In genomic region chr16:24999856-25000447, GRCh38 we compare ENCODE assay signal across 12 cellular contexts. TPM values are rescaled to one million over a fixed set of nuclear protein-coding genes. Genes with fewer than 3 reads are reported as not detected.
DNase-seq lines count a peak whose midpoint lies in the region; ATAC-seq, FAIRE-seq and TF ChIP-seq lines count a peak whose summit lies in the region.
"Had no signal": no experiment of that assay in that cellular context is flagged by ENCODE, and none has a peak within 500 bp of the region (broad histone marks: within the 10 kb centered on the region; RNA-seq: fewer than 3 reads in every experiment).

No MANE protein-coding gene starts in this region.

- H3K23ac ChIP-seq in IMR-90 (ENCODE audit: low read depth, low read length), result peak overlapping the region; percentile 31

- no TSS peak for BruUV-seq in IMR-90 (replicated peaks; lab: Mats Ljungman, UMichigan)

- intact Hi-C loops in IMR-90 (cut with micrococcal nuclease), result no loop called here
- intact Hi-C loops in left colon (cut with DNase I, micrococcal nuclease), result no loop called here
- intact Hi-C loops in stomach (cut with DNase I; ENCODE audit: low total_unique reads), result no loop called here

- no peak overlapping the region for H4K91ac ChIP-seq in IMR-90 (ENCODE audit: insufficient read depth, low read depth, low read length)

- FAIRE-seq in H54 (lab: Jason Lieb, UNC), result no peak

- H3K9me3 ChIP-seq in IMR-90 (ENCODE audit: control insufficient read depth, insufficient read depth, low read length) (no peaks in the 10 kb centered on the region), stomach (no peaks in the 10 kb centered on the region)

- no peaks in the 10 kb centered on the region for H3K9me3 Mint-ChIP-seq in brain

- CTCF ChIA-PET in IMR-90 (lab: Yijun Ruan, JAX), result interaction anchor here (0.6 to 1.2 kb wide), 4 partner anchors 10 to 229 kb away, joined by 3 to 5 read pairs (median 4); partner anchors contain the start of gene ARHGAP17

- DNase-seq in IMR-90, result no peak
- DNase-seq in left colon, result no peak
- peak; percentile 34 for DNase-seq in stomach
- no peak for DNase-seq in NOMO-1 treated with dmso at 0.1 percent for 144 hours (lab: John Stamatoyannopoulos, UW; ENCODE audit: unreplicated experiment)
- DNase-seq in NCI-H82 treated with DMSO at 0.1 percent for 48 hours (lab: John Stamatoyannopoulos, UW; ENCODE audit: unreplicated experiment), result no peak
- no peak for DNase-seq in H54 (ENCODE audit: insufficient read length, low spot score)
- DNase-seq in OCI-M1 (lab: John Stamatoyannopoulos, UW), result no peak
- DNase-seq: activated CD4-positive, alpha-beta T cell treated with anti-CD3 and anti-CD28 coated beads, Interleukin-2, amount 50 U/mL, for 4 hours; activated gamma-delta T cell; COR-L47; T-helper 17 cell had no signal

- no peak overlapping the region for H3K56ac ChIP-seq in IMR-90 (ENCODE audit: extremely low read depth, insufficient read depth, low read length)

- dilution Hi-C loops in IMR-90 (cut with HindIII; ENCODE audit: low sequenced_read_pairs, unreplicated experiment), result no loop called here

- peak; percentile 25; the same call in 1 of the 2 replicates for ATAC-seq in IMR-90 (ENCODE audit: low read depth)
- ATAC-seq in left colon, result peak; percentile 34
- ATAC-seq: T-helper 17 cell had no signal

- H3K9me1 ChIP-seq in IMR-90 (ENCODE audit: insufficient read depth, low read length), result peaks cover 43% of the 10 kb centered on the region

- TF ChIP-seq CTCF in IMR-90 (conservative IDR thresholded peaks at IDR 0.05; ENCODE audit: low read depth, low read length) (no peak), brain (conservative IDR thresholded peaks at IDR 0.05) (no peak), stomach (IDR thresholded peaks at IDR 0.05) (no peak)

- no peak for TF ChIP-seq EP300 in stomach (IDR thresholded peaks at IDR 0.05)

- peaks cover 11 to 79% of the 10 kb centered on the region in 2 experiments; a peak in 3 of 4 replicates for H3K79me1 ChIP-seq in IMR-90 (ENCODE audit: low read depth in 1 of 2, low read length in 2 of 2)

- H2BK15ac ChIP-seq in IMR-90 (ENCODE audit: low read depth, low read length), result no peak overlapping the region

- H3K36me3 ChIP-seq in IMR-90 (ENCODE audit: control insufficient read depth, insufficient read depth, low read length), result peaks cover 4% of the 10 kb centered on the region
- peaks cover 0 to 8% (median 0%) of the 10 kb centered on the region in 4 donors for H3K36me3 ChIP-seq in stomach

- TF ChIP-seq POLR2A in IMR-90 (IDR thresholded peaks at IDR 0.05; ENCODE audit: low read depth, low read length), result no peak
- no peak for TF ChIP-seq POLR2A in stomach (IDR thresholded peaks at IDR 0.05)
- no peak for TF ChIP-seq POLR2A in H54 (IDR thresholded peaks at IDR 0.05; ENCODE audit: low read depth, low read length)

- peak overlapping the region; percentile 83 for H2AK5ac ChIP-seq in IMR-90 (ENCODE audit: low read depth, low read length)

- no peak overlapping the region for H2BK20ac ChIP-seq in IMR-90 (ENCODE audit: low read depth, low read length)

- H3K18ac ChIP-seq in IMR-90 (ENCODE audit: low read depth, low read length), result 0 out of 2 replicates have a peak overlapping the region, but pooled peaks have one; percentile 4

- peaks cover 21% of the 10 kb centered on the region for H3K4me1 Mint-ChIP-seq in brain

- H3K4me1 ChIP-seq in IMR-90 (ENCODE audit: control insufficient read depth, insufficient read depth, low read length) (peaks cover 16% of the 10 kb centered on the region), stomach (peaks cover 16 to 72% (median 42%) of the 10 kb centered on the region in 4 donors)

- no peak for TF ChIP-seq RAD21 in IMR-90 (IDR thresholded peaks at IDR 0.05; ENCODE audit: low read length)

- POLR2A ChIA-PET in IMR-90 (lab: Charles Lee; ENCODE audit: unreplicated experiment), result no interaction called here

- H3K14ac ChIP-seq in IMR-90 (replicated peaks; ENCODE audit: low read depth, low read length), result peak overlapping the region; percentile 48

- H2AFZ ChIP-seq in IMR-90 (replicated peaks; ENCODE audit: low read length, poor library complexity), result no peak overlapping the region

- in situ Hi-C loops in IMR-90 (cut with MboI; ENCODE audit: low sequenced_read_pairs), result no loop called here

- no peak overlapping the region for H3K4me3 Mint-ChIP-seq in brain
- H3K4me3 Mint-ChIP-seq: T-helper 17 cell had no signal

- no CpG with 5 or more reads among the region's 8 CpGs for WGBS in IMR-90 (ENCODE audit: extremely low coverage in 2 of 2, insufficient read length in 1 of 2), 2 experiments
- 23 to 39% (median 30%) methylated on average over 8 of the region's 8 CpGs for WGBS in stomach, 5 donors

- no peaks in the 10 kb centered on the region for H3K27me3 Mint-ChIP-seq in brain
- H3K27me3 Mint-ChIP-seq: T-helper 17 cell had no signal

- H3K9ac ChIP-seq in IMR-90 (ENCODE audit: low read depth, low read length), result no peak overlapping the region

- H3K36me3 Mint-ChIP-seq in brain, result peaks cover 21% of the 10 kb centered on the region

- peak overlapping the region; percentile 14 for H2BK5ac ChIP-seq in IMR-90 (ENCODE audit: low read depth, low read length, poor library complexity, severe bottlenecking)

- H3K4ac ChIP-seq in IMR-90 (ENCODE audit: low read depth, low read length), result peak overlapping the region; percentile 61; the same call in 1 of the 2 replicates

- H3K27me3 ChIP-seq in IMR-90 (ENCODE audit: control insufficient read depth, insufficient read depth, low read length) (no peaks in the 10 kb centered on the region), stomach (no peaks in the 10 kb centered on the region)

- H2AK9ac ChIP-seq in IMR-90 (replicated peaks; ENCODE audit: low read depth, low read length, poor library complexity), result no peak overlapping the region

- peak overlapping the region; percentile 48; the same call in 1 of the 2 replicates for H4K5ac ChIP-seq in IMR-90 (ENCODE audit: low read depth, low read length)

- H2BK120ac ChIP-seq in IMR-90 (ENCODE audit: low read depth, low read length), result no peak overlapping the region

- peak overlapping the region; percentile 10 for H3K4me2 ChIP-seq in IMR-90 (ENCODE audit: low read depth, low read length)

- H3K4me3 ChIP-seq in IMR-90 (ENCODE audit: insufficient read depth, low read depth, low read length) (no peak overlapping the region), stomach (no peak overlapping the region)

- H3K27ac Mint-ChIP-seq in brain, result peak overlapping the region in 3 of 5 experiments; percentile 55 to 59 (median 59)
- H3K27ac Mint-ChIP-seq: T-helper 17 cell had no signal

- peaks cover 62% of the 10 kb centered on the region for H4K20me1 ChIP-seq in IMR-90 (ENCODE audit: insufficient read depth, low read length)

- peak overlapping the region in 1 of 2 experiments; percentile 75; a peak in 2 of 4 replicates for H4K8ac ChIP-seq in IMR-90 (ENCODE audit: low read depth in 2 of 2, low read length in 2 of 2)

- H3K27ac ChIP-seq in IMR-90 (ENCODE audit: insufficient read depth, low read length) (peak overlapping the region; percentile 8; the same call in 1 of the 2 replicates), stomach (peak overlapping the region in 4 of 5 donors; percentile 12 to 74 (median 24))

TF ChIP-seq in IMR-90, 13 proteins besides CTCF, POLR2A, EP300 and RAD21:
- TF ChIP-seq FOS (IDR thresholded peaks at IDR 0.05; ENCODE audit: low read depth, low read length) (no peak), CHD1 (IDR thresholded peaks at IDR 0.05; ENCODE audit: low read depth, low read length) (no peak), RCOR1 (IDR thresholded peaks at IDR 0.05; ENCODE audit: insufficient replicate concordance, low read length) (no peak), BHLHE40 (IDR thresholded peaks at IDR 0.05; ENCODE audit: low read depth, low read length) (no peak), RFX5 (IDR thresholded peaks at IDR 0.05; ENCODE audit: low read depth, low read length) (no peak), MAFK (IDR thresholded peaks at IDR 0.05; ENCODE audit: low read depth, low read length) (no peak), ELK1 (IDR thresholded peaks at IDR 0.05; ENCODE audit: borderline replicate concordance, low read depth, low read length) (no peak), MAZ (IDR thresholded peaks at IDR 0.05; ENCODE audit: borderline replicate concordance, low read depth, low read length) (no peak), NFE2L2 (IDR thresholded peaks at IDR 0.05; ENCODE audit: low read depth, low read length) (no peak), MXI1 (IDR thresholded peaks at IDR 0.05; ENCODE audit: borderline replicate concordance, low read depth, low read length) (no peak), CEBPB (IDR thresholded peaks at IDR 0.05; ENCODE audit: low read depth, low read length) (no peak), SMC3 (IDR thresholded peaks at IDR 0.05; ENCODE audit: low read depth, low read length) (no peak)
- TF ChIP-seq, protein P1, sequence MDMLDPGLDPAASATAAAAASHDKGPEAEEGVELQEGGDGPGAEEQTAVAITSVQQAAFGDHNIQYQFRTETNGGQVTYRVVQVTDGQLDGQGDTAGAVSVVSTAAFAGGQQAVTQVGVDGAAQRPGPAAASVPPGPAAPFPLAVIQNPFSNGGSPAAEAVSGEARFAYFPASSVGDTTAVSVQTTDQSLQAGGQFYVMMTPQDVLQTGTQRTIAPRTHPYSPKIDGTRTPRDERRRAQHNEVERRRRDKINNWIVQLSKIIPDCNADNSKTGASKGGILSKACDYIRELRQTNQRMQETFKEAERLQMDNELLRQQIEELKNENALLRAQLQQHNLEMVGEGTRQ (IDR thresholded peaks at IDR 0.05; ENCODE audit: low read depth, low read length), result no peak

RNA-seq across cellular contexts. Expression of gene ARHGAP17, which starts 15.2 kb away (rescaled TPM):
- 27.6 and 29.4 TPM in 2 replicates for total RNA-seq in IMR-90 (2012; rRNA removed)
- 60.1 and 65.0 TPM in 2 replicates for polyA plus RNA-seq in IMR-90 (2012; rRNA removed)
- 40.0 and 40.7 TPM in 2 replicates for polyA plus RNA-seq in IMR-90 (2012; cell fraction: cytosol; rRNA removed)
- polyA plus RNA-seq in IMR-90 (2012; cell fraction: nucleus; rRNA removed; ENCODE audit: low replicate concordance), result 81.6 and 132 TPM in 2 replicates
- polyA plus RNA-seq in brain (ENCODE audit: insufficient read depth, low read depth, low replicate concordance), result 37.2 TPM
- total RNA-seq in left colon, result 100 to 1,000 TPM; 107 to 129 TPM
- total RNA-seq in stomach, result 100 to 1,000 TPM in 2 of 5 donors, 10 to 100 TPM in 3; 30.3 to 414 (median 74.9) TPM
- polyA plus RNA-seq in stomach, result 10 to 100 TPM; 18.4 to 22.7 (median 20.5) TPM
